In the genomic region with DNA sequence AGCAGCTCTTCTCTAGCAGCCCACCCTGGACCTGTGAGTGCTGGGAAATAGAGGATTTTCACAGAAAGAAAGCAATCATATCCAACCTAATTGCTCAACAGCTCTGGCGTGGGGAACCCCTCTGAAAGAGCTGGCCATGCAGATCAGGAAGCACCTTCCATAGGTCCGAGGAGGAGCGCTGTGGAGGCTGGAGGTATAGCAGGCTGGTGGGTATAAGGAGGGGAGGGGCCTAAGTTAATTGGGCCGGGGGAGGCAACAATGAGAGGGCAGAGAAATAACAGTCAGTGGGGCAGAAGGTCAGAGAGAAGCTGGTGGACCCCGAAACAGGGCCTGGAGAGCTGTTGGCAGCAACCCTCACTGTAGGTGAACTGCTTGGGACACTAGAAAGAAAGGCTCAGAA, we compare ENCODE assay signal across 1 cellular context.
TF ChIP-seq lines count a peak whose summit lies in the region.

No MANE protein-coding gene starts in this region.

TF ChIP-seq in K562, 482 proteins besides CTCF, POLR2A, EP300 and RAD21:
- TF ChIP-seq DPF2 (IDR thresholded peaks at IDR 0.05) (no peak), RBM34 (IDR thresholded peaks at IDR 0.05; ENCODE audit: borderline replicate concordance, insufficient read depth, low read length) (no peak), STAG1 (CRISPR knock-in tag; IDR thresholded peaks at IDR 0.05; ENCODE audit: borderline replicate concordance) (no peak), RNF219 (CRISPR knock-in tag; IDR thresholded peaks at IDR 0.05) (no peak), SMAD1 (IDR thresholded peaks at IDR 0.05; ENCODE audit: low read depth, low read length, partially characterized antibody) (no peak), FOS (IDR thresholded peaks at IDR 0.05; ENCODE audit: extremely low read depth, insufficient read length) (no peak), PHB2 (IDR thresholded peaks at IDR 0.05; ENCODE audit: low read depth) (no peak), ZNF253 (CRISPR knock-in tag; conservative IDR thresholded peaks at IDR 0.05) (no peak)
- TF ChIP-seq, protein P1, sequence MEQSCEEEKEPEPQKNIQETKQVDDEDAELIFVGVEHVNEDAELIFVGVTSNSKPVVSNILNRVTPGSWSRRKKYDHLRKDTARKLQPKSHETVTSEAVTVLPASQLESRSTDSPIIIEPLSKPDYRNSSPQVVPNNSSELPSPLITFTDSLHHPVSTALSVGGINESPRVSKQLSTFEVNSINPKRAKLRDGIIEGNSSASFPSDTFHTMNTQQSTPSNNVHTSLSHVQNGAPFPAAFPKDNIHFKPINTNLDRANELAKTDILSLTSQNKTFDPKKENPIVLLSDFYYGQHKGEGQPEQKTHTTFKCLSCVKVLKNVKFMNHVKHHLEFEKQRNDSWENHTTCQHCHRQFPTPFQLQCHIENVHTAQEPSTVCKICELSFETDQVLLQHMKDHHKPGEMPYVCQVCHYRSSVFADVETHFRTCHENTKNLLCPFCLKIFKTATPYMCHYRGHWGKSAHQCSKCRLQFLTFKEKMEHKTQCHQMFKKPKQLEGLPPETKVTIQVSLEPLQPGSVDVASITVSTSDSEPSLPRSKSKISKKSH (CRISPR knock-in tag; IDR thresholded peaks at IDR 0.05) = no peak
- TF ChIP-seq, protein P2, sequence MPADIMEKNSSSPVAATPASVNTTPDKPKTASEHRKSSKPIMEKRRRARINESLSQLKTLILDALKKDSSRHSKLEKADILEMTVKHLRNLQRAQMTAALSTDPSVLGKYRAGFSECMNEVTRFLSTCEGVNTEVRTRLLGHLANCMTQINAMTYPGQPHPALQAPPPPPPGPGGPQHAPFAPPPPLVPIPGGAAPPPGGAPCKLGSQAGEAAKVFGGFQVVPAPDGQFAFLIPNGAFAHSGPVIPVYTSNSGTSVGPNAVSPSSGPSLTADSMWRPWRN (IDR thresholded peaks at IDR 0.05; ENCODE audit: low read depth) = no peak
